In the genomic region with DNA sequence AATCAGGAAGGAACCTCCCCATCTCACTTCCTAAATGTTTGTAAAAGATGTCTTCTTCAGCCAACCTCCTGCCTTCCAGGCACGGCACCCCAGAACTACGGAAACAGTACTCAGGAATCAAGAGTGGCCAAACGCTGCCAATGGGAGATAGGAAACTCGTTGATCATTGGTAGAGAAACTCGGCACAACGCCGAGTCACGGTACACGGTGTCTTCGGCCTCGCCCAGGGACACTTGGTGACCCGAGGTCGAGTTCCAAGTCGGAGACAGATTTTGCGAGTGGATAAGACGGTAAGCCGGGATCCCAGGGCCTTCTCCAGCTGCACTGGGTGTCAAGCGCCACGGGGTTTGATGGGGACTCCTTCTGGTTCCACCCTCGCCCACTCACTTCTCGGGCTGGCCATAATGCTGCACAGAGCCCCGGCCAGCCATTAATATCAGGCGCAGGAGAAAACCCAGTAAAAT, we compare ENCODE assay signal across 8 cellular contexts. TPM values are rescaled to one million over a fixed set of nuclear protein-coding genes. Genes with fewer than 3 reads are reported as not detected.
DNase-seq lines count a peak whose midpoint lies in the region; ATAC-seq and TF ChIP-seq lines count a peak whose summit lies in the region.

No MANE protein-coding gene starts in this region.

- peak; percentile 18 for ATAC-seq in GM18868 (IDR thresholded peaks at IDR 0.05; ENCODE audit: unreplicated experiment)
- peak; percentile 29 for ATAC-seq in HG03097 (IDR thresholded peaks at IDR 0.05; ENCODE audit: low FRiP score, unreplicated experiment)
- ATAC-seq in left ventricle myocardium superior = peak; percentile 82

- H3K4me1 ChIP-seq in adrenal gland (replicated peaks in 1 of 2) = peaks cover 8 to 18% of the 10 kb centered on the region in 2 donors
- no peaks in the 10 kb centered on the region for H3K4me1 ChIP-seq in ovary (ENCODE audit: insufficient read depth)

- DNase-seq in NCI-H345 (lab: John Stamatoyannopoulos, UW) (peak; percentile 43), adrenal gland (peak; percentile 56 to 92 (median 84)), left ventricle myocardium superior (peak; percentile 67), ovary (peak in 4 of 5 donors; percentile 26 to 65 (median 41))
- DNase-seq in activated effector memory CD4-positive, alpha-beta T cell treated with anti-CD3 and anti-CD28 coated beads, Interleukin-2, amount 50 U/mL, for 16 hours = no peak

- no peaks in the 10 kb centered on the region for H3K36me3 ChIP-seq in adrenal gland (replicated peaks in 1 of 2)
- no peaks in the 10 kb centered on the region for H3K36me3 ChIP-seq in ovary

- peak overlapping the region; percentile 43 to 98 (median 72) for H3K4me3 ChIP-seq in adrenal gland
- H3K4me3 ChIP-seq in ovary = peak overlapping the region; percentile 79

- WGBS in adrenal gland, 4 donors = 0 to 1% (median 0%) methylated on average over 12 to 23 of the region's 23 CpGs
- WGBS in ovary, 3 donors = 0 to 1% (median 1%) methylated on average over 23 of the region's 23 CpGs

- H3K9me3 ChIP-seq in adrenal gland (replicated peaks in 1 of 3) (no peaks in the 10 kb centered on the region), ovary (no peaks in the 10 kb centered on the region)

- peak in 1 of 2 donors; percentile 23 for TF ChIP-seq POLR2A in adrenal gland (IDR thresholded peaks at IDR 0.05)
- TF ChIP-seq POLR2A in ovary (IDR thresholded peaks at IDR 0.05) = no peak

- intact Hi-C loops in adrenal gland (cut with DNase I) = no loop called here
- intact Hi-C loops in left ventricle myocardium superior (cut with micrococcal nuclease) = no loop called here
- intact Hi-C loops in ovary (cut with DNase I) = no loop called here

- TF ChIP-seq CTCF in C4-2B (conservative IDR thresholded peaks at IDR 0.05) (no peak), adrenal gland (IDR thresholded peaks at IDR 0.05) (no peak), ovary (IDR thresholded peaks at IDR 0.05) (no peak)

- H3K27me3 ChIP-seq in adrenal gland (no peaks in the 10 kb centered on the region), ovary (no peaks in the 10 kb centered on the region)

- H3K27ac ChIP-seq in C4-2B (peak overlapping the region; percentile 81), adrenal gland (peak overlapping the region; percentile 54 to 93 (median 72)), ovary (no peak overlapping the region)

- TF ChIP-seq EP300 in ovary (IDR thresholded peaks at IDR 0.05) = no peak

RNA-seq across cellular contexts. Expression of gene KIAA0825, which starts 0.3 kb away (rescaled TPM):
- total RNA-seq in adrenal gland = 1 to 10 TPM; 2.9 to 9.3 (median 3.8) TPM
- 1 to 10 TPM in 1 of 3 donors, under 1 TPM in 2; 0.34 to 1.9 (median 0.64) TPM for polyA plus RNA-seq in adrenal gland
- 2.2 TPM for total RNA-seq in left ventricle myocardium superior
- total RNA-seq in ovary = 10 to 100 TPM in 1 of 7 donors, 1 to 10 TPM in 6; 3.7 to 12.4 (median 4.0) TPM
- polyA plus RNA-seq in ovary = 1 to 10 TPM in 1 of 2 donors, under 1 TPM in 1; 0.70 to 1.5 TPM

RNA-seq across cellular contexts. Expression of gene SLF1, which starts 0.4 kb away (rescaled TPM):
- total RNA-seq in adrenal gland (1 to 10 TPM; 1.3 to 5.1 (median 3.4) TPM), left ventricle myocardium superior (7.5 TPM), ovary (10 to 100 TPM in 1 of 7 donors, 1 to 10 TPM in 6; 3.8 to 11.2 (median 5.3) TPM)
- polyA plus RNA-seq in adrenal gland (1 to 10 TPM; 2.8 to 4.3 (median 2.9) TPM), ovary (1 to 10 TPM; 2.4 to 2.8 TPM)

Comparison
In these comparisons a context has a peak if more than half of its experiments do, and no peak if none do; other contexts are left out.
1. H3K27ac ChIP-seq: peak in C4-2B (single experiment) and adrenal gland (5 of 5); none in ovary (0 of 2).
2. ATAC-seq: peak in every context shown above with its lines; median percentile 82 in left ventricle myocardium superior; 29 in HG03097; 18 in GM18868.